Comparison of ENCODE assay signal across 1 cellular context in genomic region chr10:3783313-3783689, GRCh38.
TF ChIP-seq lines count a peak whose summit lies in the region.

No MANE protein-coding gene starts in this region.

TF ChIP-seq in WTC11, 78 proteins besides CTCF, POLR2A, EP300 and RAD21 (continued from another document):
- TF ChIP-seq ARID4B (CRISPR knock-in tag; IDR thresholded peaks at IDR 0.05; ENCODE audit: borderline replicate concordance) (no peak), ZNF121 (CRISPR knock-in tag; IDR thresholded peaks at IDR 0.05) (no peak), HMGXB4 (CRISPR knock-in tag; IDR thresholded peaks at IDR 0.05) (no peak), GRHL2 (CRISPR knock-in tag; IDR thresholded peaks at IDR 0.05; ENCODE audit: insufficient replicate concordance, severe bottlenecking) (no peak), ETV6 (CRISPR knock-in tag; IDR thresholded peaks at IDR 0.05) (no peak), FOXP4 (CRISPR knock-in tag; IDR thresholded peaks at IDR 0.05) (no peak), FOXJ3 (CRISPR knock-in tag; IDR thresholded peaks at IDR 0.05; ENCODE audit: borderline replicate concordance) (no peak), ZNF512 (CRISPR knock-in tag; IDR thresholded peaks at IDR 0.05; ENCODE audit: borderline replicate concordance) (no peak), PREB (CRISPR knock-in tag; IDR thresholded peaks at IDR 0.05; ENCODE audit: borderline replicate concordance) (no peak), NFYB (CRISPR knock-in tag; conservative IDR thresholded peaks at IDR 0.05; ENCODE audit: low read depth) (no peak), ERG (CRISPR knock-in tag; IDR thresholded peaks at IDR 0.05) (no peak), RELA (CRISPR knock-in tag; IDR thresholded peaks at IDR 0.05; ENCODE audit: borderline replicate concordance) (no peak), SP1 (CRISPR knock-in tag; conservative IDR thresholded peaks at IDR 0.05) (no peak)
